33 cellular contexts compared by ENCODE assay signal in the genomic region with DNA sequence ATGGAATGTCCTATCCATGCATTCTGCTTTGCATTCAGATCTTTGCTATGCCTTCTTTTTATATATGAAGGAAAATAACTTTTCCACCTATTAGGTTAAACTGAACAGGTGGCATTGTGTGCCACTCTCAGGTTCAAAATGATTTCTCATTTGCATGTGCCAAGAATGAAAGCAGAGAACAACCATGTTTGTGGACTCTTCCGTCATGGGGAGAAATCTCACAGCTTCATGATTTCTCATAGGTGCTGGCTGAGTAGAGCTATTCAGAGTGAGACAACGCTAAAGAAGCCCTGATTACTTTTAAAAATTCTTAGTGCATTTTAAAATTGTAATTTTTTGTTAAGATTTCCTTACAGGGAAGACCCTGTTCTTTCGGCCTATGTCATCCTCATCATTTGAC.
A peak's percentile ranks its signal among the peaks of the same experiment; 100 is the strongest.
DNase-seq lines count a peak whose midpoint lies in the region; ATAC-seq, FAIRE-seq and TF ChIP-seq lines count a peak whose summit lies in the region.
"Had no signal": no experiment of that assay in that cellular context is flagged by ENCODE, and none has a peak within 500 bp of the region (broad histone marks: within the 10 kb centered on the region; RNA-seq: fewer than 3 reads in every experiment).

No MANE protein-coding gene starts in this region.

- DNase-seq in pancreas (no peak), mesothelial cell of epicardium (ENCODE audit: low spot score in 2 of 2, unreplicated experiment in 2 of 2) (no peak)
- DNase-seq in stimulated activated CD4-positive, alpha-beta T cell treated with anti-CD3 and anti-CD28 coated beads, Interleukin-2, amount 100 ng/mL, for 48 hours = no peak
- DNase-seq: 8988T; ACHN; AML-193; BE2C; C1 segment of cervical spinal cord; Caco-2; Calu3; CD4-positive, alpha-beta memory T cell; CD4-positive, alpha-beta T cell; CD4-positive, CD25-positive, alpha-beta regulatory T cell; CD8-positive, alpha-beta memory T cell; CD8-positive, alpha-beta T cell; COR-L47; DMS 273 treated with DMSO at 0.1 percent for 48 hours; DMS153; DMS53; DMS79; DMS79 treated with DMSO at 0.1 percent for 48 hours; DND-41; EL had no signal

- no peaks in the 10 kb centered on the region for H3K9me3 Mint-ChIP-seq in nephron
- H3K9me3 Mint-ChIP-seq in mesothelial cell of epicardium = peaks cover 13% of the 10 kb centered on the region
- H3K9me3 Mint-ChIP-seq: CD8-positive, alpha-beta T cell had no signal

- H3K27ac ChIP-seq in pancreas = no peak overlapping the region
- H3K27ac ChIP-seq: 22Rv1; A549; BLaER1; BLaER1 treated with 17β-estradiol and CSF1 and Interleukin-3, amounts not matched to agents 10 nM and 100 nM; C4-2B had no signal

- no peak for FAIRE-seq in pancreas (lab: Jason Lieb, UNC)
- FAIRE-seq: A204.1, A549, D721Med had no signal

- no peaks in the 10 kb centered on the region for H3K4me1 ChIP-seq in pancreas
- H3K4me1 ChIP-seq: A549, BE2C, Caco-2 had no signal

- WGBS in pancreas, 2 donors = 62 to 70% methylated on average over 3 of the region's 3 CpGs

- H3K4me3 ChIP-seq in pancreas = no peak overlapping the region
- H3K4me3 ChIP-seq: A549; BLaER1; BLaER1 treated with 17β-estradiol and CSF1 and Interleukin-3, amounts not matched to agents 10 nM and 100 nM had no signal

- peak overlapping the region in 2 of 3 experiments; percentile 72 to 83 for H3K27ac Mint-ChIP-seq in nephron
- no peak overlapping the region for H3K27ac Mint-ChIP-seq in mesothelial cell of epicardium
- H3K27ac Mint-ChIP-seq: B cell; CD14-positive monocyte; CD4-positive, alpha-beta T cell; CD4-positive, CD25-positive, alpha-beta regulatory T cell; CD8-positive, alpha-beta memory T cell; CD8-positive, alpha-beta T cell had no signal

- TF ChIP-seq CTCF in nephron (IDR thresholded peaks at IDR 0.05; ENCODE audit: unreplicated experiment in 3 of 3) (no peak), pancreas (IDR thresholded peaks at IDR 0.05) (no peak), mesothelial cell of epicardium (IDR thresholded peaks at IDR 0.05; ENCODE audit: unreplicated experiment) (no peak)

- H3K36me3 Mint-ChIP-seq in nephron (ENCODE audit: low read depth) (no peaks in the 10 kb centered on the region), mesothelial cell of epicardium (no peaks in the 10 kb centered on the region)
- H3K36me3 Mint-ChIP-seq: CD14-positive monocyte; CD4-positive, alpha-beta memory T cell; CD4-positive, CD25-positive, alpha-beta regulatory T cell; CD8-positive, alpha-beta memory T cell; CD8-positive, alpha-beta T cell had no signal

- no peaks in the 10 kb centered on the region for H3K27me3 ChIP-seq in pancreas
- H3K27me3 ChIP-seq: BE2C; BLaER1; BLaER1 treated with 17β-estradiol and CSF1 and Interleukin-3, amounts not matched to agents 10 nM and 100 nM had no signal

- H3K4me1 Mint-ChIP-seq in nephron = peaks cover 28% of the 10 kb centered on the region
- peaks cover 21% of the 10 kb centered on the region for H3K4me1 Mint-ChIP-seq in mesothelial cell of epicardium
- H3K4me1 Mint-ChIP-seq: B cell; CD4-positive, alpha-beta memory T cell; CD4-positive, CD25-positive, alpha-beta regulatory T cell; CD8-positive, alpha-beta memory T cell had no signal

- no peaks in the 10 kb centered on the region for H3K36me3 ChIP-seq in pancreas
- H3K36me3 ChIP-seq: BE2C; BLaER1; BLaER1 treated with 17β-estradiol and CSF1 and Interleukin-3, amounts not matched to agents 10 nM and 100 nM had no signal

- H3K27me3 Mint-ChIP-seq in nephron (ENCODE audit: low read depth) = peaks cover 4% of the 10 kb centered on the region
- no peaks in the 10 kb centered on the region for H3K27me3 Mint-ChIP-seq in mesothelial cell of epicardium (ENCODE audit: low read depth)
- H3K27me3 Mint-ChIP-seq: B cell; CD4-positive, alpha-beta memory T cell; CD4-positive, alpha-beta T cell; CD4-positive, CD25-positive, alpha-beta regulatory T cell; CD8-positive, alpha-beta memory T cell had no signal

- intact Hi-C loops in pancreas (cut with DNase I) = no loop called here

- H3K9me3 ChIP-seq in pancreas = no peaks in the 10 kb centered on the region
- H3K9me3 ChIP-seq: A549; BE2C; BLaER1; BLaER1 treated with 17β-estradiol and CSF1 and Interleukin-3, amounts not matched to agents 10 nM and 100 nM; Caco-2 had no signal

- H3K4me3 Mint-ChIP-seq in nephron (no peak overlapping the region), mesothelial cell of epicardium (no peak overlapping the region)
- H3K4me3 Mint-ChIP-seq: B cell; CD14-positive monocyte; CD4-positive, alpha-beta memory T cell; CD4-positive, alpha-beta T cell; CD4-positive, CD25-positive, alpha-beta regulatory T cell; CD8-positive, alpha-beta memory T cell; CD8-positive, alpha-beta T cell had no signal

- peak in 3 of 4 donors; percentile 39 to 53 (median 50) for ATAC-seq in pancreas
- ATAC-seq: A549; CD8-positive, alpha-beta T cell had no signal
